In genomic region chr19:43584484-43584883, GRCh38 we compare ENCODE assay signal across 16 cellular contexts. TPM values are rescaled to one million over a fixed set of nuclear protein-coding genes. Genes with fewer than 3 reads are reported as not detected.
DNase-seq lines count a peak whose midpoint lies in the region; ATAC-seq and TF ChIP-seq lines count a peak whose summit lies in the region.
"Had no signal": no experiment of that assay in that cellular context is flagged by ENCODE, and none has a peak within 500 bp of the region (broad histone marks: within the 10 kb centered on the region; RNA-seq: fewer than 3 reads in every experiment).

No MANE protein-coding gene starts in this region.

- H3F3A ChIP-seq in GM23338 (replicated peaks; ENCODE audit: low read depth) = no peaks in the 10 kb centered on the region

- intact Hi-C loops in activated T-helper 2 cell treated with anti-CD3 and anti-CD28 coated beads, Interferon-gamma antibody, Interleukin-2, Interleukin-4, amounts not matched to agents 10 μg/mL and 5 μg/mL and 100 μg/mL, durations not matched to agents 14 hours and 24 hours and 36 hours (cut with micrococcal nuclease) = loop anchor here (5.0 kb wide), 1 partner anchor 57 kb away; the partner anchor contains the start of gene ETHE1
- intact Hi-C loops in heart right ventricle (cut with DNase I) = no loop called here
- intact Hi-C loops in sciatic nerve (cut with DNase I) = no loop called here

- TF ChIP-seq CTCF in GM23338 (conservative IDR thresholded peaks at IDR 0.05; ENCODE audit: low read depth in 2 of 2) (no peak), heart right ventricle (IDR thresholded peaks at IDR 0.05) (no peak)

- H3K27ac Mint-ChIP-seq in GM23338 = no peak overlapping the region
- H3K27ac Mint-ChIP-seq in activated T-helper 2 cell treated with anti-CD3 and anti-CD28 coated beads, Interferon-gamma antibody, Interleukin-2, Interleukin-4, amounts not matched to agents 10 μg/mL and 5 μg/mL and 100 μg/mL, durations not matched to agents 14 hours and 24 hours and 36 hours = peak overlapping the region; percentile 79
- H3K27ac Mint-ChIP-seq: activated naive CD4-positive, alpha-beta T cell treated with anti-CD3 and anti-CD28 coated beads, Interleukin-2, amount 50 U/mL, for 24 hours had no signal

- H3K4me1 Mint-ChIP-seq in GM23338 = peaks cover 11% of the 10 kb centered on the region
- H3K4me1 Mint-ChIP-seq in activated T-helper 2 cell treated with anti-CD3 and anti-CD28 coated beads, Interferon-gamma antibody, Interleukin-2, Interleukin-4, amounts not matched to agents 10 μg/mL and 5 μg/mL and 100 μg/mL, durations not matched to agents 14 hours and 24 hours and 36 hours (ENCODE audit: low read depth) = peaks cover 15% of the 10 kb centered on the region

- H3K4me2 ChIP-seq in BLaER1 = peak overlapping the region; percentile 85
- H3K4me2 ChIP-seq in GM23338 = no peak overlapping the region
- H3K4me2 ChIP-seq: SK-N-SH had no signal

- H4K20me1 ChIP-seq in BLaER1 (no peaks in the 10 kb centered on the region), GM23338 (replicated peaks; ENCODE audit: insufficient read depth) (peaks cover 7% of the 10 kb centered on the region; the same call in 1 of the 2 replicates)

- no peak overlapping the region for H2AFZ ChIP-seq in GM23338

- no peak for ATAC-seq in GM23338
- ATAC-seq in heart right ventricle = no peak
- no peak for ATAC-seq in sciatic nerve

- H3K4me3 ChIP-seq in BLaER1 (no peak overlapping the region), GM23338 (no peak overlapping the region), muscle layer of duodenum (ENCODE audit: low read depth in 1 of 2, low read length in 2 of 2) (no peak overlapping the region), heart right ventricle (no peak overlapping the region)

- H3K36me3 ChIP-seq in BLaER1 (peaks cover 29% of the 10 kb centered on the region), GM23338 (ENCODE audit: insufficient read depth) (no peaks in the 10 kb centered on the region; the same call in 1 of the 2 replicates), muscle layer of duodenum (ENCODE audit: control insufficient read depth in 1 of 2, insufficient read depth in 2 of 2, low read length in 2 of 2) (peaks cover 0 to 26% of the 10 kb centered on the region in 2 donors), heart right ventricle (peaks cover 0 to 43% (median 0%) of the 10 kb centered on the region in 9 donors)

- peaks cover 15% of the 10 kb centered on the region for H3K36me3 Mint-ChIP-seq in GM23338 (ENCODE audit: low read depth)
- H3K36me3 Mint-ChIP-seq in activated T-helper 2 cell treated with anti-CD3 and anti-CD28 coated beads, Interferon-gamma antibody, Interleukin-2, Interleukin-4, amounts not matched to agents 10 μg/mL and 5 μg/mL and 100 μg/mL, durations not matched to agents 14 hours and 24 hours and 36 hours (ENCODE audit: low read depth) = peaks cover 18% of the 10 kb centered on the region

- no peaks in the 10 kb centered on the region for H3K9me3 Mint-ChIP-seq in GM23338
- no peaks in the 10 kb centered on the region for H3K9me3 Mint-ChIP-seq in activated T-helper 2 cell treated with anti-CD3 and anti-CD28 coated beads, Interferon-gamma antibody, Interleukin-2, Interleukin-4, amounts not matched to agents 10 μg/mL and 5 μg/mL and 100 μg/mL, durations not matched to agents 14 hours and 24 hours and 36 hours
- H3K9me3 Mint-ChIP-seq: activated naive CD4-positive, alpha-beta T cell treated with anti-CD3 and anti-CD28 coated beads, Interleukin-2, amount 50 U/mL, for 24 hours; naive thymus-derived CD4-positive, alpha-beta T cell had no signal

- DNase-seq in GM23338 (ENCODE audit: low spot score) (no peak), amniotic stem cell (lab: John Stamatoyannopoulos, UW) (no peak), heart right ventricle (no peak), sciatic nerve (ENCODE audit: low spot score) (no peak)
- no peak for DNase-seq in activated T-helper 2 cell treated with anti-CD3 and anti-CD28 coated beads, Interferon-gamma antibody, Interleukin-2, Interleukin-4, amounts not matched to agents 10 μg/mL and 5 μg/mL and 100 μg/mL, durations not matched to agents 14 hours and 24 hours and 36 hours (ENCODE audit: low spot score)
- DNase-seq in activated effector memory CD4-positive, alpha-beta T cell treated with anti-CD3 and anti-CD28 coated beads, Interleukin-2, amount 50 U/mL, for 16 hours = no peak
- DNase-seq: activated CD4-positive, alpha-beta T cell treated with anti-CD3 and anti-CD28 coated beads for 4 hours; naive thymus-derived CD4-positive, alpha-beta T cell; NCI-H1417 treated with DMSO at 0.1 percent for 48 hours; NCI-H774 had no signal

- 100% methylated on average over 1 of the region's 1 CpG for WGBS in heart right ventricle, 2 donors

- no peak overlapping the region for H3K9ac ChIP-seq in BLaER1
- H3K9ac ChIP-seq: SK-N-SH had no signal

- H3K9me2 ChIP-seq in GM23338 (ENCODE audit: insufficient read depth) = no peaks in the 10 kb centered on the region
- H3K9me2 ChIP-seq: SK-N-SH had no signal

- peaks cover 2% of the 10 kb centered on the region; the same call in 1 of the 2 replicates for H3K79me2 ChIP-seq in GM23338 (replicated peaks; ENCODE audit: insufficient read depth)

- H3K27ac ChIP-seq in BLaER1 (peak overlapping the region; percentile 74), GM23338 (ENCODE audit: low read depth) (0 out of 2 replicates have a peak overlapping the region, but pooled peaks have one; percentile 9), muscle layer of duodenum (ENCODE audit: low read length) (peak overlapping the region; percentile 39), heart right ventricle (peak overlapping the region in 3 of 10 donors; percentile 25 to 46 (median 36))

- H3K27me3 Mint-ChIP-seq in GM23338 (ENCODE audit: insufficient read depth, low read depth, poor library complexity) = peaks cover 3% of the 10 kb centered on the region
- H3K27me3 Mint-ChIP-seq in activated T-helper 2 cell treated with anti-CD3 and anti-CD28 coated beads, Interferon-gamma antibody, Interleukin-2, Interleukin-4, amounts not matched to agents 10 μg/mL and 5 μg/mL and 100 μg/mL, durations not matched to agents 14 hours and 24 hours and 36 hours (ENCODE audit: low read depth) = no peaks in the 10 kb centered on the region
- H3K27me3 Mint-ChIP-seq: activated naive CD4-positive, alpha-beta T cell treated with anti-CD3 and anti-CD28 coated beads, Interleukin-2, amount 50 U/mL, for 24 hours; naive thymus-derived CD4-positive, alpha-beta T cell had no signal

- no peaks in the 10 kb centered on the region for H3K27me3 ChIP-seq in BLaER1
- H3K27me3 ChIP-seq in GM23338 (ENCODE audit: insufficient read depth) = no peaks in the 10 kb centered on the region
- no peaks in the 10 kb centered on the region for H3K27me3 ChIP-seq in muscle layer of duodenum (ENCODE audit: low read depth, low read length)
- no peaks in the 10 kb centered on the region for H3K27me3 ChIP-seq in heart right ventricle

- H3K9me3 ChIP-seq in BLaER1 = peaks cover 11% of the 10 kb centered on the region
- no peaks in the 10 kb centered on the region for H3K9me3 ChIP-seq in muscle layer of duodenum (ENCODE audit: control insufficient read depth in 1 of 2, low read length in 2 of 2)
- no peaks in the 10 kb centered on the region for H3K9me3 ChIP-seq in heart right ventricle
- H3K9me3 ChIP-seq: SK-N-SH had no signal

- H3K4me3 Mint-ChIP-seq in GM23338 = no peak overlapping the region
- no peak overlapping the region for H3K4me3 Mint-ChIP-seq in activated T-helper 2 cell treated with anti-CD3 and anti-CD28 coated beads, Interferon-gamma antibody, Interleukin-2, Interleukin-4, amounts not matched to agents 10 μg/mL and 5 μg/mL and 100 μg/mL, durations not matched to agents 14 hours and 24 hours and 36 hours (ENCODE audit: low read depth)
- H3K4me3 Mint-ChIP-seq: activated naive CD4-positive, alpha-beta T cell treated with anti-CD3 and anti-CD28 coated beads, Interleukin-2, amount 50 U/mL, for 24 hours; naive thymus-derived CD4-positive, alpha-beta T cell had no signal

- H3K4me1 ChIP-seq in BLaER1 (peaks cover 74% of the 10 kb centered on the region), GM23338 (ENCODE audit: insufficient read depth) (peaks cover 5% of the 10 kb centered on the region; the same call in 1 of the 2 replicates), muscle layer of duodenum (ENCODE audit: control insufficient read depth in 1 of 2, insufficient read depth in 2 of 2, low read length in 2 of 2) (peaks cover 5 to 12% of the 10 kb centered on the region in 2 donors), heart right ventricle (peaks cover 0 to 29% (median 8%) of the 10 kb centered on the region in 9 donors)

RNA-seq across cellular contexts. Expression of gene PINLYP, which starts 8.9 kb away (rescaled TPM):
- 4.3 and 7.8 TPM in 2 replicates for total RNA-seq in GM23338 (2014; rRNA removed; shearing (Covaris generic))
- 11.1 and 12.1 TPM in 2 replicates for polyA plus RNA-seq in GM23338 (2016; fragmentation: Nextera tagmentation; extraction: Ambion mirVana)
- total RNA-seq in activated T-helper 2 cell treated with anti-CD3 and anti-CD28 coated beads, Interferon-gamma antibody, Interleukin-2, Interleukin-4, amounts not matched to agents 10 μg/mL and 5 μg/mL and 100 μg/mL, durations not matched to agents 14 hours and 24 hours and 36 hours = 9.0 and 9.1 TPM in 2 replicates
- total RNA-seq in heart right ventricle = 1 to 10 TPM in 9 of 10 donors, under 1 TPM in 1; 0.28 to 3.7 (median 1.3) TPM
- polyA plus RNA-seq in heart right ventricle = 1 to 10 TPM; 4.5 to 5.2 TPM
- 8.0 TPM for total RNA-seq in sciatic nerve

RNA-seq across cellular contexts. Expression of gene XRCC1, which starts 9.2 kb away (rescaled TPM):
- total RNA-seq in GM23338 (2014; rRNA removed; shearing (Covaris generic)) = 45.8 and 49.5 TPM in 2 replicates
- polyA plus RNA-seq in GM23338 (2016; fragmentation: Nextera tagmentation; extraction: Ambion mirVana) = 32.0 and 35.3 TPM in 2 replicates
- total RNA-seq in activated T-helper 2 cell treated with anti-CD3 and anti-CD28 coated beads, Interferon-gamma antibody, Interleukin-2, Interleukin-4, amounts not matched to agents 10 μg/mL and 5 μg/mL and 100 μg/mL, durations not matched to agents 14 hours and 24 hours and 36 hours = 27.3 and 27.5 TPM in 2 replicates
- total RNA-seq in heart right ventricle = 10 to 100 TPM; 11.8 to 21.9 (median 17.7) TPM
- polyA plus RNA-seq in heart right ventricle = 10 to 100 TPM; 11.0 to 19.2 TPM
- 24.8 TPM for total RNA-seq in sciatic nerve

RNA-seq across cellular contexts. Expression of gene IRGQ, which starts 11.4 kb away (rescaled TPM):
- 49.6 and 72.7 TPM in 2 replicates for total RNA-seq in GM23338 (2014; rRNA removed; shearing (Covaris generic))
- polyA plus RNA-seq in GM23338 (2016; fragmentation: Nextera tagmentation; extraction: Ambion mirVana) (8.4 and 8.7 TPM in 2 replicates), heart right ventricle (1 to 10 TPM; 5.6 to 8.8 TPM)
- 27.8 and 32.7 TPM in 2 replicates for total RNA-seq in activated T-helper 2 cell treated with anti-CD3 and anti-CD28 coated beads, Interferon-gamma antibody, Interleukin-2, Interleukin-4, amounts not matched to agents 10 μg/mL and 5 μg/mL and 100 μg/mL, durations not matched to agents 14 hours and 24 hours and 36 hours
- total RNA-seq in heart right ventricle (10 to 100 TPM; 19.0 to 34.2 (median 28.4) TPM), sciatic nerve (22.2 TPM)

RNA-seq across cellular contexts. Expression of gene ZNF576, which starts 11.9 kb away (rescaled TPM):
- 5.9 and 14.1 TPM in 2 replicates for total RNA-seq in GM23338 (2014; rRNA removed; shearing (Covaris generic))
- 15.5 and 16.9 TPM in 2 replicates for polyA plus RNA-seq in GM23338 (2016; fragmentation: Nextera tagmentation; extraction: Ambion mirVana)
- 14.5 and 14.8 TPM in 2 replicates for total RNA-seq in activated T-helper 2 cell treated with anti-CD3 and anti-CD28 coated beads, Interferon-gamma antibody, Interleukin-2, Interleukin-4, amounts not matched to agents 10 μg/mL and 5 μg/mL and 100 μg/mL, durations not matched to agents 14 hours and 24 hours and 36 hours
- 10 to 100 TPM in 9 of 10 donors, 1 to 10 TPM in 1; 8.7 to 15.9 (median 12.7) TPM for total RNA-seq in heart right ventricle
- polyA plus RNA-seq in heart right ventricle = 10 to 100 TPM in 1 of 2 donors, 1 to 10 TPM in 1; 6.7 to 20.9 TPM
- total RNA-seq in sciatic nerve = 14.3 TPM

RNA-seq across cellular contexts. Expression of gene SRRM5, which starts 27.4 kb away (rescaled TPM):
- not detected in 2 replicates for total RNA-seq in GM23338 (2014; rRNA removed; shearing (Covaris generic))
- polyA plus RNA-seq in GM23338 (2016; fragmentation: Nextera tagmentation; extraction: Ambion mirVana) = 0.08 and 0.17 TPM in 2 replicates
- total RNA-seq in activated T-helper 2 cell treated with anti-CD3 and anti-CD28 coated beads, Interferon-gamma antibody, Interleukin-2, Interleukin-4, amounts not matched to agents 10 μg/mL and 5 μg/mL and 100 μg/mL, durations not matched to agents 14 hours and 24 hours and 36 hours = 0.32 and 0.46 TPM in 2 replicates
- total RNA-seq in heart right ventricle = under 1 TPM in 8 of 10 donors, not detected in 2; 0.11 to 0.32 (median 0.22) TPM
- 1 to 10 TPM in 1 of 2 donors, under 1 TPM in 1; 0.26 to 1.6 TPM for polyA plus RNA-seq in heart right ventricle
- total RNA-seq in sciatic nerve = 0.58 TPM
- total RNA-seq: G401, skeletal muscle tissue had no signal
